ENCODE assay signal across 25 cellular contexts in the genomic region with DNA sequence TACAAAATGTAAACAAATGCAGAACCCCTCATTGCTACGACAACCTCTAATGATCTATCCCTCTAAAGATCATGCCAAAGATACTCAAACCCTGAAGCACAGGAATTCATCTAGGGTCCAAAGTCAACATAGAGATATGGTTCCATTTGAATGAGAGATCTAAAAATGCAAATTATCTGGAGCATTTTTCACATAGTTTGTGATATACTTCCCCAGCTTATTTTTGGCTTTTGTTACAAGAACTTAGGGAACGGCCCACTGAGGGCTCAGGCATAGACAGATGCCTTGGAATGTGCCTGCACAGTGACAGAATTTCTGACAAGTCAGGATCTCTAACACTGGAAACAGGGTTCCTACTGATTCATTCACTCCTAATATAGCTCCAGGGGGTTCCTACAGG.
DNase-seq lines count a peak whose midpoint lies in the region; ATAC-seq, FAIRE-seq and TF ChIP-seq lines count a peak whose summit lies in the region.
"Had no signal": no experiment of that assay in that cellular context is flagged by ENCODE, and none has a peak within 500 bp of the region (broad histone marks: within the 10 kb centered on the region; RNA-seq: fewer than 3 reads in every experiment).

No MANE protein-coding gene starts in this region.

- no peak overlapping the region for H3K4me3 Mint-ChIP-seq in activated CD8-positive, alpha-beta T cell treated with anti-CD3 and anti-CD28 coated beads for 36 hours
- H3K4me3 Mint-ChIP-seq: CD8-positive, alpha-beta memory T cell had no signal

- dilution Hi-C loops in IMR-90 (cut with HindIII; ENCODE audit: low sequenced_read_pairs, unreplicated experiment), result no loop called here

- intact Hi-C loops in IMR-90 (cut with micrococcal nuclease), result no loop called here
- intact Hi-C loops in body of pancreas (cut with DNase I), result no loop called here
- intact Hi-C loops in activated CD8-positive, alpha-beta T cell treated with anti-CD3 and anti-CD28 coated beads for 36 hours (cut with micrococcal nuclease), result no loop called here

- H2BK20ac ChIP-seq in IMR-90 (ENCODE audit: low read depth, low read length), result peak overlapping the region; percentile 86

- CTCF ChIA-PET in IMR-90 (lab: Yijun Ruan, JAX), result no interaction called here
- CTCF ChIA-PET in activated CD8-positive, alpha-beta T cell treated with anti-CD3 and anti-CD28 coated beads for 36 hours (lab: Charles Lee), result no interaction called here

- H3K4me3 ChIP-seq in ACC112 (ENCODE audit: low read depth, low read length) (no peak overlapping the region), IMR-90 (ENCODE audit: insufficient read depth, low read depth, low read length) (no peak overlapping the region), bronchial epithelial cell (ENCODE audit: low read depth, low read length) (no peak overlapping the region), fibroblast of the aortic adventitia (ENCODE audit: low read depth, low read length) (no peak overlapping the region), body of pancreas (no peak overlapping the region), tibial nerve (no peak overlapping the region)
- H3K4me3 ChIP-seq: BLaER1 treated with 17β-estradiol and CSF1 and Interleukin-3, amounts not matched to agents 10 nM and 100 nM had no signal

- peak; percentile 24 for DNase-seq in IMR-90
- no peak for DNase-seq in bronchial epithelial cell (ENCODE audit: low read depth)
- DNase-seq in fibroblast of the aortic adventitia (ENCODE audit: low read depth), result peak; percentile 57
- DNase-seq in body of pancreas, result no peak
- DNase-seq in tibial nerve (ENCODE audit: low spot score in 2 of 2), result no peak
- no peak for DNase-seq in activated CD8-positive, alpha-beta T cell treated with anti-CD3 and anti-CD28 coated beads for 36 hours
- DNase-seq: 8988T; CD8-positive, alpha-beta memory T cell; DMS79 treated with DMSO at 0.1 percent for 48 hours; GDM1; GOT3; NCI-H1048; NCI-H1436 treated with DMSO at 0.1 percent for 48 hours; NCI-H2081; NCI-H510A; NCI-H774; PC-3 had no signal

- H3K4me2 ChIP-seq in IMR-90 (ENCODE audit: low read depth, low read length), result no peak overlapping the region
- H3K4me2 ChIP-seq: BLaER1 treated with 17β-estradiol and CSF1 and Interleukin-3, amounts not matched to agents 10 nM and 100 nM; KMS-11 had no signal

- no CpG with 5 or more reads among the region's 2 CpGs for WGBS in IMR-90 (ENCODE audit: extremely low coverage in 2 of 2, insufficient read length in 1 of 2), 2 experiments
- 80 to 81% methylated on average over 2 of the region's 2 CpGs for WGBS in body of pancreas, 2 donors
- 61 to 71% methylated on average over 2 of the region's 2 CpGs for WGBS in tibial nerve, 2 donors

- H3K27ac ChIP-seq in ACC112 (ENCODE audit: low read depth, low read length) (no peak overlapping the region), IMR-90 (ENCODE audit: insufficient read depth, low read length) (peak overlapping the region; percentile 64; the same call in 1 of the 2 replicates), body of pancreas (no peak overlapping the region), tibial nerve (no peak overlapping the region)
- H3K27ac ChIP-seq: BLaER1 treated with 17β-estradiol and CSF1 and Interleukin-3, amounts not matched to agents 10 nM and 100 nM; KMS-11; RWPE1 had no signal

- in situ Hi-C loops in IMR-90 (cut with MboI; ENCODE audit: low sequenced_read_pairs), result loop anchor here (25.0 kb wide), 1 partner anchor 610 kb away; no protein-coding TSS in a partner anchor

- no peaks in the 10 kb centered on the region for H3K4me1 ChIP-seq in ACC112 (ENCODE audit: control insufficient read depth, insufficient read depth, low read length, unreplicated experiment)
- H3K4me1 ChIP-seq in IMR-90 (ENCODE audit: control insufficient read depth, insufficient read depth, low read length), result peaks cover 9% of the 10 kb centered on the region
- H3K4me1 ChIP-seq in body of pancreas, result no peaks in the 10 kb centered on the region
- peaks cover 0 to 8% (median 3%) of the 10 kb centered on the region in 4 donors for H3K4me1 ChIP-seq in tibial nerve

- no peak for TF ChIP-seq RAD21 in IMR-90 (IDR thresholded peaks at IDR 0.05; ENCODE audit: low read length)

- TF ChIP-seq EP300 in tibial nerve (IDR thresholded peaks at IDR 0.05), result no peak

- peaks cover 6% of the 10 kb centered on the region for H3K9me3 Mint-ChIP-seq in activated CD8-positive, alpha-beta T cell treated with anti-CD3 and anti-CD28 coated beads for 36 hours

- peak overlapping the region; percentile 42 for H3K14ac ChIP-seq in IMR-90 (replicated peaks; ENCODE audit: low read depth, low read length)

- peak overlapping the region; percentile 64; the same call in 1 of the 2 replicates for H2AK5ac ChIP-seq in IMR-90 (ENCODE audit: low read depth, low read length)

- H3K36me3 ChIP-seq in ACC112 (ENCODE audit: insufficient read depth, low read length), result no peaks in the 10 kb centered on the region
- no peaks in the 10 kb centered on the region for H3K36me3 ChIP-seq in IMR-90 (ENCODE audit: control insufficient read depth, insufficient read depth, low read length)
- no peaks in the 10 kb centered on the region for H3K36me3 ChIP-seq in bronchial epithelial cell (ENCODE audit: control insufficient read depth, insufficient read depth, low read length)
- no peaks in the 10 kb centered on the region for H3K36me3 ChIP-seq in body of pancreas (replicated peaks in 1 of 2; ENCODE audit: insufficient read depth in 1 of 2, low read depth in 2 of 2)
- H3K36me3 ChIP-seq in tibial nerve, result no peaks in the 10 kb centered on the region
- H3K36me3 ChIP-seq: BLaER1 treated with 17β-estradiol and CSF1 and Interleukin-3, amounts not matched to agents 10 nM and 100 nM had no signal

- peak; percentile 7 for FAIRE-seq in bronchial epithelial cell (lab: Jason Lieb, UNC)
- FAIRE-seq: D721Med, GM12891, GM18507 had no signal

- no peak overlapping the region for H3K27ac Mint-ChIP-seq in activated CD8-positive, alpha-beta T cell treated with anti-CD3 and anti-CD28 coated beads for 36 hours
- H3K27ac Mint-ChIP-seq: CD8-positive, alpha-beta memory T cell had no signal

- H2AK9ac ChIP-seq in IMR-90 (replicated peaks; ENCODE audit: low read depth, low read length, poor library complexity), result no peak overlapping the region

- peak overlapping the region; percentile 80 for H3K4ac ChIP-seq in IMR-90 (ENCODE audit: low read depth, low read length)

- POLR2A ChIA-PET in IMR-90 (lab: Charles Lee; ENCODE audit: unreplicated experiment), result no interaction called here
- POLR2A ChIA-PET in activated CD8-positive, alpha-beta T cell treated with anti-CD3 and anti-CD28 coated beads for 36 hours (lab: Charles Lee), result no interaction called here

- H4K8ac ChIP-seq in IMR-90 (ENCODE audit: low read depth in 2 of 2, low read length in 2 of 2), result peak overlapping the region in 1 of 2 experiments; percentile 86; a peak in 2 of 4 replicates

- no peak overlapping the region for H3K9ac ChIP-seq in IMR-90 (ENCODE audit: low read depth, low read length)
- H3K9ac ChIP-seq: BLaER1 treated with 17β-estradiol and CSF1 and Interleukin-3, amounts not matched to agents 10 nM and 100 nM; KMS-11 had no signal

- peak overlapping the region; percentile 42; the same call in 1 of the 2 replicates for H3K18ac ChIP-seq in IMR-90 (ENCODE audit: low read depth, low read length)

- no peaks in the 10 kb centered on the region for H3K36me3 Mint-ChIP-seq in activated CD8-positive, alpha-beta T cell treated with anti-CD3 and anti-CD28 coated beads for 36 hours (ENCODE audit: low read depth)

- TF ChIP-seq POLR2A in IMR-90 (IDR thresholded peaks at IDR 0.05; ENCODE audit: low read depth, low read length), result no peak
- TF ChIP-seq POLR2A in body of pancreas (IDR thresholded peaks at IDR 0.05), result no peak
- no peak for TF ChIP-seq POLR2A in tibial nerve (IDR thresholded peaks at IDR 0.05)

- peak overlapping the region; percentile 35; the same call in 1 of the 2 replicates for H4K5ac ChIP-seq in IMR-90 (ENCODE audit: low read depth, low read length)

- H2AFZ ChIP-seq in ACC112 (ENCODE audit: low read length, unreplicated experiment), result peak overlapping the region; percentile 61
- H2AFZ ChIP-seq in IMR-90 (replicated peaks; ENCODE audit: low read length, poor library complexity), result peak overlapping the region; percentile 72

- TF ChIP-seq CTCF in IMR-90 (conservative IDR thresholded peaks at IDR 0.05; ENCODE audit: low read depth, low read length) (no peak), bronchial epithelial cell (IDR thresholded peaks at IDR 0.05; ENCODE audit: insufficient read depth, low read length, severe bottlenecking) (no peak), fibroblast of the aortic adventitia (IDR thresholded peaks at IDR 0.05; ENCODE audit: insufficient read depth, low read length) (no peak), body of pancreas (IDR thresholded peaks at IDR 0.05) (no peak), tibial nerve (IDR thresholded peaks at IDR 0.05) (no peak)
- TF ChIP-seq CTCF in activated CD8-positive, alpha-beta T cell treated with anti-CD3 and anti-CD28 coated beads for 36 hours (IDR thresholded peaks at IDR 0.05), result no peak

- H4K91ac ChIP-seq in IMR-90 (ENCODE audit: insufficient read depth, low read depth, low read length), result peak overlapping the region; percentile 64

- peaks cover 10% of the 10 kb centered on the region for H3K9me3 ChIP-seq in IMR-90 (ENCODE audit: control insufficient read depth, insufficient read depth, low read length)
- H3K9me3 ChIP-seq in body of pancreas, result no peaks in the 10 kb centered on the region
- H3K9me3 ChIP-seq in tibial nerve, result peaks cover 0 to 21% (median 0%) of the 10 kb centered on the region in 4 donors

- H3K9me1 ChIP-seq in IMR-90 (ENCODE audit: insufficient read depth, low read length), result no peaks in the 10 kb centered on the region; the same call in none of the 2 replicates

- no peak overlapping the region for H3K56ac ChIP-seq in IMR-90 (ENCODE audit: extremely low read depth, insufficient read depth, low read length)

- peaks cover 5% of the 10 kb centered on the region for H3K27me3 Mint-ChIP-seq in activated CD8-positive, alpha-beta T cell treated with anti-CD3 and anti-CD28 coated beads for 36 hours

- H3K79me2 ChIP-seq in ACC112 (ENCODE audit: control insufficient read depth, insufficient read depth, low read length, unreplicated experiment), result no peaks in the 10 kb centered on the region

- peak overlapping the region; percentile 83 for H2BK120ac ChIP-seq in IMR-90 (ENCODE audit: low read depth, low read length)

- H3K4me1 Mint-ChIP-seq in activated CD8-positive, alpha-beta T cell treated with anti-CD3 and anti-CD28 coated beads for 36 hours (ENCODE audit: low read depth), result no peaks in the 10 kb centered on the region
- H3K4me1 Mint-ChIP-seq: CD8-positive, alpha-beta memory T cell had no signal

- H2BK15ac ChIP-seq in IMR-90 (ENCODE audit: low read depth, low read length), result peak overlapping the region; percentile 78; the same call in 1 of the 3 replicates

- H3K27me3 ChIP-seq in ACC112 (ENCODE audit: insufficient read depth, low read length) (no peaks in the 10 kb centered on the region), IMR-90 (ENCODE audit: control insufficient read depth, insufficient read depth, low read length) (no peaks in the 10 kb centered on the region), bronchial epithelial cell (ENCODE audit: control insufficient read depth, insufficient read depth, low read length) (no peaks in the 10 kb centered on the region), body of pancreas (no peaks in the 10 kb centered on the region), tibial nerve (no peaks in the 10 kb centered on the region)
- H3K27me3 ChIP-seq: BLaER1 treated with 17β-estradiol and CSF1 and Interleukin-3, amounts not matched to agents 10 nM and 100 nM had no signal

- ATAC-seq in IMR-90 (ENCODE audit: low read depth), result peak; percentile 76
- ATAC-seq in body of pancreas, result no peak
- no peak for ATAC-seq in GM21825 (IDR thresholded peaks at IDR 0.05; ENCODE audit: unreplicated experiment)
- no peak for ATAC-seq in activated CD8-positive, alpha-beta T cell treated with anti-CD3 and anti-CD28 coated beads for 36 hours
- ATAC-seq: PC-3 had no signal

- H4K20me1 ChIP-seq in IMR-90 (ENCODE audit: insufficient read depth, low read length), result no peaks in the 10 kb centered on the region
- H4K20me1 ChIP-seq: BLaER1 treated with 17β-estradiol and CSF1 and Interleukin-3, amounts not matched to agents 10 nM and 100 nM had no signal

- H2BK5ac ChIP-seq in IMR-90 (ENCODE audit: low read depth, low read length, poor library complexity, severe bottlenecking), result peak overlapping the region; percentile 86

- BruUV-seq in IMR-90 (replicated peaks; lab: Mats Ljungman, UMichigan), result no TSS peak

- no peak overlapping the region; the same call in 1 of the 2 replicates for H3K23ac ChIP-seq in IMR-90 (ENCODE audit: low read depth, low read length)

- H3K79me1 ChIP-seq in IMR-90 (ENCODE audit: low read depth in 1 of 2, low read length in 2 of 2), result no peaks in the 10 kb centered on the region

Comparison
In these comparisons a context has a peak if more than half of its experiments do, and no peak if none do; other contexts are left out.
1. DNase-seq: peak in IMR-90 (single experiment) and fibroblast of the aortic adventitia (single experiment); none in bronchial epithelial cell (single experiment), body of pancreas (0 of 4), tibial nerve (0 of 2) and activated CD8-positive, alpha-beta T cell treated with anti-CD3 and anti-CD28 coated beads for 36 hours (single experiment).